9 cellular contexts compared by ENCODE assay signal in the genomic region with DNA sequence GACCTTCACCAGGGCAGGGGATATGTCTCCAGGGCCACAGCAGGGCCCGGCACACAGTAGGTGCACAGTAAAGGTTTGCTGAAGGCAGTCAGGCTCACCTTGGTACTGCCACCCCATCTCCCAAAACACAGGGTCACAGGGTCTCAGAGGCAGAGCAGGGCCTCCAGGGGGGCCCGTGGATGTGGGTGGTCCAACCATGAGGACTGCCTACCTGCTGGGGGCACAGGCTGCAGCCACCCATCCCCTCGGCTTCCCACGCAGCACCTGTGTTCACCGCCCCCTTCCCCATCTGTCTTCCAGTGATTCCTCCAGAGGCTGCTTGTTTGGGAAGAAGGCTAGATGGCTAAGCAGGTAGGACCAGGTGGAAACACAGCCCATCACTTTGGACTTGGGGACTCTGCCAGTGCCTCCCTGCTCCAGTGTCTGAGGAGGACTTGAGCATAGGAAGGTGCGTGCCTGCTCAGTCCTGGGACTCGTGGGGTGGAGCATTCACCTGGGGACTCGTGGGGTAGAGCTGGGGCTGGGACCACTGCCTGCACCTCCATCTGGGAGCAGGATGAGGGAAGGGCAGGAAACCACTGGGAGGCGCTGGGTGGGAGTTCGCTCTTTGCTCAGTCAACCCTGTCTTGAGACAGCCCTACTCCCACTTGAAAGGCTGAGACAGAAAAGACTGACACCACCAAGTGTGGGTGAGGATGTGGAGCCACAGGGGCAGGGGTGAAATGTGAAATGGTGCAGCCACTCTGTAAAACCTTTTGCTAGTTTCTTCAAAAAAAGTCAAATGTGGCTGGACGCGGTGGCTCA. TPM values are rescaled to one million over a fixed set of nuclear protein-coding genes. Genes with fewer than 3 reads are reported as not detected.
A peak's percentile ranks its signal among the peaks of the same experiment; 100 is the strongest.
DNase-seq lines count a peak whose midpoint lies in the region; ATAC-seq and TF ChIP-seq lines count a peak whose summit lies in the region.
"Had no signal": no experiment of that assay in that cellular context is flagged by ENCODE, and none has a peak within 500 bp of the region (broad histone marks: within the 10 kb centered on the region; RNA-seq: fewer than 3 reads in every experiment).

No MANE protein-coding gene starts in this region.

- H3K36me3 ChIP-seq in heart right ventricle (no peaks in the 10 kb centered on the region), lung (ENCODE audit: control insufficient read depth in 2 of 2, insufficient read depth in 2 of 2, low read length in 2 of 2) (no peaks in the 10 kb centered on the region)

- peaks cover 34 to 86% (median 75%) of the 10 kb centered on the region in 9 donors for H3K4me1 ChIP-seq in heart right ventricle
- peaks cover 0 to 33% of the 10 kb centered on the region in 2 donors for H3K4me1 ChIP-seq in lung (ENCODE audit: control insufficient read depth in 2 of 2, insufficient read depth in 2 of 2, low read length in 2 of 2)

- H3K27ac ChIP-seq in heart right ventricle (peak overlapping the region; percentile 95 to 100 (median 99)), adipose tissue (ENCODE audit: low read depth, low read length) (peak overlapping the region; percentile 24), lung (ENCODE audit: low read depth in 1 of 2, low read length in 1 of 2) (peak overlapping the region; percentile 71 to 93)

- H3K9me3 ChIP-seq in heart right ventricle, result no peaks in the 10 kb centered on the region
- H3K9me3 ChIP-seq in lung (ENCODE audit: control insufficient read depth in 2 of 2, insufficient read depth in 1 of 2, low read length in 1 of 2), result no peaks in the 10 kb centered on the region

- peak in 5 of 9 donors; percentile 6 to 24 (median 10) for TF ChIP-seq CTCF in heart right ventricle (IDR thresholded peaks at IDR 0.05)
- no peak for TF ChIP-seq CTCF in lung (IDR thresholded peaks at IDR 0.05; ENCODE audit: control extremely low read depth, extremely low read depth)

- intact Hi-C loops in heart right ventricle (cut with DNase I), result loop anchor here in 7 of 10 donors (5.0 to 10.0 kb wide), 4 partner anchors 133 to 307 kb away; no protein-coding TSS in a partner anchor
- intact Hi-C loops in left ventricle myocardium superior (cut with micrococcal nuclease), result loop anchor here (10.0 kb wide), 1 partner anchor 130 kb away; no protein-coding TSS in a partner anchor

- DNase-seq in heart right ventricle (peak; percentile 18 to 32), left ventricle myocardium superior (no peak), lung (ENCODE audit: low spot score) (no peak), NCI-H446 (lab: John Stamatoyannopoulos, UW) (no peak), OCI-M1 (lab: John Stamatoyannopoulos, UW) (no peak), COR-L47 (lab: John Stamatoyannopoulos, UW) (no peak), NCI-H1092 treated with DMSO at 0.1 percent for 48 hours (lab: John Stamatoyannopoulos, UW) (no peak)

- H3K4me3 ChIP-seq in heart right ventricle, result peak overlapping the region in 2 of 10 donors; percentile 65 to 71
- no peak overlapping the region for H3K4me3 ChIP-seq in lung
- H3K4me3 ChIP-seq: GM12878 had no signal

- no peaks in the 10 kb centered on the region for H3K27me3 ChIP-seq in heart right ventricle
- no peaks in the 10 kb centered on the region for H3K27me3 ChIP-seq in lung (ENCODE audit: control insufficient read depth, insufficient read depth)

- ATAC-seq in heart right ventricle (no peak), left ventricle myocardium superior (no peak), lung (ENCODE audit: insufficient read depth, low FRiP score) (no peak)
- ATAC-seq: GM12878 had no signal

- 74 to 75% methylated on average over 12 of the region's 12 CpGs for WGBS in heart right ventricle, 2 donors
- 76 to 86% (median 79%) methylated on average over 12 of the region's 12 CpGs for WGBS in adipose tissue, 3 donors
- 74 to 85% methylated on average over 12 of the region's 12 CpGs for WGBS in lung, 2 donors

RNA-seq across cellular contexts. Expression of gene PLXND1, which starts 18.8 kb away (rescaled TPM):
- total RNA-seq in heart right ventricle (100 to 1,000 TPM in 1 of 10 donors, 10 to 100 TPM in 9; 40.9 to 106 (median 62.8) TPM), left ventricle myocardium superior (56.6 TPM), lung (100 to 1,000 TPM; 191 to 233 TPM)
- polyA plus RNA-seq in heart right ventricle (100 to 1,000 TPM in 1 of 2 donors, 10 to 100 TPM in 1; 71.2 to 169 TPM), adipose tissue (100 to 1,000 TPM in 2 of 3 donors, 10 to 100 TPM in 1; 30.1 to 266 (median 131) TPM), lung (100 to 1,000 TPM; 128 to 168 TPM)

Comparison
In these comparisons a context has a peak if more than half of its experiments do, and no peak if none do; other contexts are left out.
1. DNase-seq: peak in heart right ventricle (2 of 2); none in left ventricle myocardium superior (single experiment), lung (single experiment), NCI-H446 (0 of 2), OCI-M1 (single experiment), COR-L47 (single experiment) and NCI-H1092 treated with DMSO at 0.1 percent for 48 hours (single experiment).
2. H3K27ac ChIP-seq: peak in every context shown above with its lines; median percentile 99 in heart right ventricle; 82 in lung; 24 in adipose tissue.